In genomic region chr13:22024381-22024994, GRCh38 we compare ENCODE assay signal across 16 cellular contexts.
DNase-seq lines count a peak whose midpoint lies in the region; ATAC-seq, FAIRE-seq and TF ChIP-seq lines count a peak whose summit lies in the region.
"Had no signal": no experiment of that assay in that cellular context is flagged by ENCODE, and none has a peak within 500 bp of the region (broad histone marks: within the 10 kb centered on the region; RNA-seq: fewer than 3 reads in every experiment).

No MANE protein-coding gene starts in this region.

- H3K4me1 ChIP-seq in small intestine (ENCODE audit: control insufficient read depth in 2 of 2, insufficient read depth in 1 of 2, low read depth in 1 of 2, low read length in 1 of 2) (no peaks in the 10 kb centered on the region), foreskin keratinocyte (no peaks in the 10 kb centered on the region)
- H3K4me1 ChIP-seq: BLaER1 treated with 17β-estradiol and CSF1 and Interleukin-3, amounts not matched to agents 10 nM and 100 nM; HAP-1 had no signal

- no peak for FAIRE-seq in small intestine (lab: Jason Lieb, UNC)
- FAIRE-seq: GM19239, H1, HTR-8/SVneo had no signal

- H3K4me3 ChIP-seq in small intestine (ENCODE audit: low read depth in 1 of 2, low read length in 2 of 2) = no peak overlapping the region
- H3K4me3 ChIP-seq: BLaER1 treated with 17β-estradiol and CSF1 and Interleukin-3, amounts not matched to agents 10 nM and 100 nM; HAP-1 had no signal

- no peak for TF ChIP-seq CTCF in foreskin keratinocyte (conservative IDR thresholded peaks at IDR 0.05)

- H3K27ac Mint-ChIP-seq in T-helper 1 cell treated with Interleukin-12 subunit alpha and Interleukin-12 subunit beta and Interleukin-4 antibody, amounts not matched to agents 30 μg/mL and 1 μg/mL, for 36 hours = peak overlapping the region; percentile 16
- no peak overlapping the region for H3K27ac Mint-ChIP-seq in activated CD8-positive, alpha-beta memory T cell treated with anti-CD3 and anti-CD28 coated beads, Interleukin-2, amount 10 ng/mL, durations not matched to agents 7 days and 5 days
- H3K27ac Mint-ChIP-seq in activated T-helper 17 cell treated with anti-CD3 and anti-CD28 coated beads, Interleukin-2, amount 50 U/mL, for 72 hours = no peak overlapping the region
- H3K27ac Mint-ChIP-seq: CD4-positive, CD25-positive, alpha-beta regulatory T cell had no signal

- H3K9me3 ChIP-seq in small intestine (ENCODE audit: control insufficient read depth, low read depth) = no peaks in the 10 kb centered on the region
- H3K9me3 ChIP-seq: BLaER1 treated with 17β-estradiol and CSF1 and Interleukin-3, amounts not matched to agents 10 nM and 100 nM; HAP-1 had no signal

- ATAC-seq in activated CD8-positive, alpha-beta memory T cell treated with anti-CD3 and anti-CD28 coated beads, Interleukin-2, amount 10 ng/mL, durations not matched to agents 7 days and 5 days = peak; percentile 16
- peak; percentile 57 for ATAC-seq in activated T-helper 17 cell treated with anti-CD3 and anti-CD28 coated beads, Interleukin-2, amount 50 U/mL, for 72 hours (replicated peaks)
- no peak for ATAC-seq in foreskin keratinocyte

- CTCF ChIA-PET in activated CD8-positive, alpha-beta memory T cell treated with anti-CD3 and anti-CD28 coated beads, Interleukin-2, amount 10 ng/mL, durations not matched to agents 7 days and 5 days (lab: Charles Lee) = no interaction called here

- no peaks in the 10 kb centered on the region for H3K36me3 ChIP-seq in small intestine (ENCODE audit: control insufficient read depth in 2 of 2, insufficient read depth in 2 of 2, low read length in 2 of 2)
- H3K36me3 ChIP-seq: BLaER1 treated with 17β-estradiol and CSF1 and Interleukin-3, amounts not matched to agents 10 nM and 100 nM; HAP-1 had no signal

- no peaks in the 10 kb centered on the region for H3K27me3 ChIP-seq in small intestine (ENCODE audit: control insufficient read depth in 2 of 2, insufficient read depth in 2 of 2, low read length in 2 of 2)
- no peaks in the 10 kb centered on the region for H3K27me3 ChIP-seq in foreskin keratinocyte
- H3K27me3 ChIP-seq: BLaER1 treated with 17β-estradiol and CSF1 and Interleukin-3, amounts not matched to agents 10 nM and 100 nM had no signal

- WGBS in small intestine, 3 donors = 74 to 80% (median 80%) methylated on average over 8 of the region's 8 CpGs

- H3K36me3 Mint-ChIP-seq in T-helper 1 cell treated with Interleukin-12 subunit alpha and Interleukin-12 subunit beta and Interleukin-4 antibody, amounts not matched to agents 30 μg/mL and 1 μg/mL, for 36 hours (ENCODE audit: low read depth) = no peaks in the 10 kb centered on the region
- H3K36me3 Mint-ChIP-seq in activated CD8-positive, alpha-beta memory T cell treated with anti-CD3 and anti-CD28 coated beads, Interleukin-2, amount 10 ng/mL, durations not matched to agents 7 days and 5 days = no peaks in the 10 kb centered on the region
- H3K36me3 Mint-ChIP-seq in activated T-helper 17 cell treated with anti-CD3 and anti-CD28 coated beads, Interleukin-2, amount 50 U/mL, for 72 hours (ENCODE audit: low read depth) = no peaks in the 10 kb centered on the region
- H3K36me3 Mint-ChIP-seq: CD4-positive, CD25-positive, alpha-beta regulatory T cell had no signal

- H3K27ac ChIP-seq in small intestine (ENCODE audit: low read depth in 1 of 2, low read length in 1 of 2) (no peak overlapping the region), foreskin keratinocyte (no peak overlapping the region)
- H3K27ac ChIP-seq: BLaER1 treated with 17β-estradiol and CSF1 and Interleukin-3, amounts not matched to agents 10 nM and 100 nM had no signal

- H3K4me1 Mint-ChIP-seq in T-helper 1 cell treated with Interleukin-12 subunit alpha and Interleukin-12 subunit beta and Interleukin-4 antibody, amounts not matched to agents 30 μg/mL and 1 μg/mL, for 36 hours (ENCODE audit: low read depth) = no peaks in the 10 kb centered on the region
- no peaks in the 10 kb centered on the region for H3K4me1 Mint-ChIP-seq in activated CD8-positive, alpha-beta memory T cell treated with anti-CD3 and anti-CD28 coated beads, Interleukin-2, amount 10 ng/mL, durations not matched to agents 7 days and 5 days
- H3K4me1 Mint-ChIP-seq in activated T-helper 17 cell treated with anti-CD3 and anti-CD28 coated beads, Interleukin-2, amount 50 U/mL, for 72 hours = no peaks in the 10 kb centered on the region
- H3K4me1 Mint-ChIP-seq: CD4-positive, CD25-positive, alpha-beta regulatory T cell had no signal

- no peaks in the 10 kb centered on the region for H3K27me3 Mint-ChIP-seq in T-helper 1 cell treated with Interleukin-12 subunit alpha and Interleukin-12 subunit beta and Interleukin-4 antibody, amounts not matched to agents 30 μg/mL and 1 μg/mL, for 36 hours (ENCODE audit: low read depth)
- H3K27me3 Mint-ChIP-seq in activated CD8-positive, alpha-beta memory T cell treated with anti-CD3 and anti-CD28 coated beads, Interleukin-2, amount 10 ng/mL, durations not matched to agents 7 days and 5 days = no peaks in the 10 kb centered on the region
- H3K27me3 Mint-ChIP-seq in activated T-helper 17 cell treated with anti-CD3 and anti-CD28 coated beads, Interleukin-2, amount 50 U/mL, for 72 hours = no peaks in the 10 kb centered on the region
- H3K27me3 Mint-ChIP-seq: CD4-positive, CD25-positive, alpha-beta regulatory T cell had no signal

- DNase-seq in T-helper 1 cell (no peak), small intestine (peak; percentile 5), foreskin keratinocyte (no peak)
- DNase-seq in activated CD8-positive, alpha-beta memory T cell treated with anti-CD3 and anti-CD28 coated beads, Interleukin-2, amount 10 ng/mL, durations not matched to agents 7 days and 5 days = no peak
- no peak for DNase-seq in activated CD8-positive, alpha-beta memory T cell treated with anti-CD3 and anti-CD28 coated beads, Interleukin-2, amount 50 U/mL, for 48 hours
- DNase-seq: ACHN; CD4-positive, CD25-positive, alpha-beta regulatory T cell; DMS53; GF-D8 had no signal

- no peaks in the 10 kb centered on the region for H3K9me3 Mint-ChIP-seq in T-helper 1 cell treated with Interleukin-12 subunit alpha and Interleukin-12 subunit beta and Interleukin-4 antibody, amounts not matched to agents 30 μg/mL and 1 μg/mL, for 36 hours
- no peaks in the 10 kb centered on the region for H3K9me3 Mint-ChIP-seq in activated CD8-positive, alpha-beta memory T cell treated with anti-CD3 and anti-CD28 coated beads, Interleukin-2, amount 10 ng/mL, durations not matched to agents 7 days and 5 days (ENCODE audit: low read depth)
- H3K9me3 Mint-ChIP-seq in activated T-helper 17 cell treated with anti-CD3 and anti-CD28 coated beads, Interleukin-2, amount 50 U/mL, for 72 hours = no peaks in the 10 kb centered on the region
- H3K9me3 Mint-ChIP-seq: CD4-positive, CD25-positive, alpha-beta regulatory T cell had no signal

- no peak overlapping the region for H3K4me3 Mint-ChIP-seq in T-helper 1 cell treated with Interleukin-12 subunit alpha and Interleukin-12 subunit beta and Interleukin-4 antibody, amounts not matched to agents 30 μg/mL and 1 μg/mL, for 36 hours
- no peak overlapping the region for H3K4me3 Mint-ChIP-seq in activated CD8-positive, alpha-beta memory T cell treated with anti-CD3 and anti-CD28 coated beads, Interleukin-2, amount 10 ng/mL, durations not matched to agents 7 days and 5 days
- H3K4me3 Mint-ChIP-seq in activated T-helper 17 cell treated with anti-CD3 and anti-CD28 coated beads, Interleukin-2, amount 50 U/mL, for 72 hours = no peak overlapping the region
- H3K4me3 Mint-ChIP-seq: CD4-positive, CD25-positive, alpha-beta regulatory T cell had no signal
